8 cellular contexts compared by ENCODE assay signal in the genomic region with DNA sequence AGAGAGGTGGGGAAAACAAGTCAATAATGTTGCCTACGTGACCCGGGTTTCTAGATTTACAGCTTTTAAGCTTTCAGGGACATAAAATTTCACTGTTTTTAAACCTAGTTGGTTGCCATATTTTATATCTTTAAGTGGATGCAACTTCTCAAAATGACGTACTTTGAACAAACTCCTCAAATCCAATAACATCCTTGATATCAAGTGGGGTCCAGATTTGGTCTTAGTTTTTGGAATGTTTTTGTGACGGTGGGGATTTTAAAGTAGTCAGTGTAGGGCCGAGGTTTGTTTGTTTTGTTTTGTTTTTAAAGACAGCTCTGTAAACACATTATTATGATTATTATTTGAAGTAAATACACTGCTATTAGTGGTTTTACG. TPM values are rescaled to one million over a fixed set of nuclear protein-coding genes. Genes with fewer than 3 reads are reported as not detected.
DNase-seq lines count a peak whose midpoint lies in the region; ATAC-seq, FAIRE-seq and TF ChIP-seq lines count a peak whose summit lies in the region.

No MANE protein-coding gene starts in this region.

- H3K4me3 ChIP-seq in gastroesophageal sphincter: peak overlapping the region; percentile 56 to 69

- peaks cover 0 to 49% (median 0%) of the 10 kb centered on the region in 3 donors for H3K4me1 ChIP-seq in gastroesophageal sphincter

- H3K27ac Mint-ChIP-seq in T-helper 17 cell: peak overlapping the region; percentile 97
- peak overlapping the region; percentile 91 for H3K27ac Mint-ChIP-seq in stimulated activated naive B cell treated with anti-CD40 and anti-IgM and Interleukin-4, amounts not matched to agents 10 μg/mL and 1 μg/mL and 100 μg/mL, for 72 hours

- no peaks in the 10 kb centered on the region for H3K9me3 ChIP-seq in T-helper 17 cell (ENCODE audit: control insufficient read depth, low read length, poor library complexity, severe bottlenecking)
- no peaks in the 10 kb centered on the region for H3K9me3 ChIP-seq in gastroesophageal sphincter

- H3K27me3 Mint-ChIP-seq in T-helper 17 cell: no peaks in the 10 kb centered on the region
- H3K27me3 Mint-ChIP-seq in stimulated activated naive B cell treated with anti-CD40 and anti-IgM and Interleukin-4, amounts not matched to agents 10 μg/mL and 1 μg/mL and 100 μg/mL, for 72 hours: peaks cover 15 to 20% of the 10 kb centered on the region in 2 donors

- peak overlapping the region; percentile 100 for H3K4me3 Mint-ChIP-seq in T-helper 17 cell
- peak overlapping the region; percentile 83 to 93 for H3K4me3 Mint-ChIP-seq in stimulated activated naive B cell treated with anti-CD40 and anti-IgM and Interleukin-4, amounts not matched to agents 10 μg/mL and 1 μg/mL and 100 μg/mL, for 72 hours

- H3K27me3 ChIP-seq in gastroesophageal sphincter: no peaks in the 10 kb centered on the region

- peak overlapping the region; percentile 83 to 98 (median 96) for H3K27ac ChIP-seq in gastroesophageal sphincter

- no peak for TF ChIP-seq EP300 in gastroesophageal sphincter (IDR thresholded peaks at IDR 0.05)

- peak; percentile 55 for DNase-seq in NCI-H446 treated with DMSO at 0.1 percent for 48 hours (lab: John Stamatoyannopoulos, UW)
- no peak for DNase-seq in NCI-H446 (lab: John Stamatoyannopoulos, UW)
- no peak for DNase-seq in T-helper 17 cell
- no peak for DNase-seq in stimulated activated naive B cell treated with anti-CD40 and anti-IgM and Interleukin-4, amounts not matched to agents 10 μg/mL and 1 μg/mL and 100 μg/mL, for 72 hours
- no peak for DNase-seq in GM12891 (ENCODE audit: insufficient read length, low spot score)

- no peak for FAIRE-seq in GM12891 (lab: Jason Lieb, UNC)

- no peak for ATAC-seq in T-helper 17 cell
- ATAC-seq in gastroesophageal sphincter: no peak
- ATAC-seq in stimulated activated naive B cell treated with anti-CD40 and anti-IgM and Interleukin-4, amounts not matched to agents 10 μg/mL and 1 μg/mL and 100 μg/mL, for 72 hours (replicated peaks): no peak
- ATAC-seq in GM18870 (IDR thresholded peaks at IDR 0.05; ENCODE audit: unreplicated experiment): no peak
- ATAC-seq in HG02623 (IDR thresholded peaks at IDR 0.05; ENCODE audit: unreplicated experiment): no peak

- H3K36me3 ChIP-seq in gastroesophageal sphincter: no peaks in the 10 kb centered on the region

- TF ChIP-seq POLR2A in gastroesophageal sphincter (IDR thresholded peaks at IDR 0.05) (no peak), GM12891 (IDR thresholded peaks at IDR 0.05; ENCODE audit: low read depth, low read length) (no peak)

- H3K9me3 Mint-ChIP-seq in stimulated activated naive B cell treated with anti-CD40 and anti-IgM and Interleukin-4, amounts not matched to agents 10 μg/mL and 1 μg/mL and 100 μg/mL, for 72 hours: no peaks in the 10 kb centered on the region

- H3K36me3 Mint-ChIP-seq in T-helper 17 cell (ENCODE audit: low read depth): peaks cover 5% of the 10 kb centered on the region
- no peaks in the 10 kb centered on the region for H3K36me3 Mint-ChIP-seq in stimulated activated naive B cell treated with anti-CD40 and anti-IgM and Interleukin-4, amounts not matched to agents 10 μg/mL and 1 μg/mL and 100 μg/mL, for 72 hours

- H3K4me1 Mint-ChIP-seq in T-helper 17 cell: peaks cover 17% of the 10 kb centered on the region
- peaks cover 11 to 21% of the 10 kb centered on the region in 2 donors for H3K4me1 Mint-ChIP-seq in stimulated activated naive B cell treated with anti-CD40 and anti-IgM and Interleukin-4, amounts not matched to agents 10 μg/mL and 1 μg/mL and 100 μg/mL, for 72 hours

- TF ChIP-seq CTCF in gastroesophageal sphincter (IDR thresholded peaks at IDR 0.05): no peak

- 2 to 9% methylated on average over 6 of the region's 6 CpGs for WGBS in gastroesophageal sphincter (ENCODE audit: low coverage in 1 of 2), 2 donors

TF ChIP-seq in GM12891, 5 proteins besides CTCF, POLR2A, EP300 and RAD21:
- no peak for TF ChIP-seq TAF1 (IDR thresholded peaks at IDR 0.05; ENCODE audit: low read depth, low read length)
- TF ChIP-seq POLR2AphosphoS5 (IDR thresholded peaks at IDR 0.05; ENCODE audit: low read depth, low read length): no peak
- no peak for TF ChIP-seq SPI1 (IDR thresholded peaks at IDR 0.05; ENCODE audit: low read depth, low read length)
- no peak for TF ChIP-seq PAX5 (IDR thresholded peaks at IDR 0.05; ENCODE audit: insufficient read depth, low read length, severe bottlenecking)
- TF ChIP-seq POU2F2 (IDR thresholded peaks at IDR 0.05; ENCODE audit: low read depth, low read length): no peak

RNA-seq across cellular contexts. Expression of a gene that starts 0.5 kb away (rescaled TPM):
- total RNA-seq in T-helper 17 cell (1 to 10 TPM; 7.7 to 8.2 TPM), gastroesophageal sphincter (10 to 100 TPM; 21.1 to 52.1 (median 38.8) TPM)
- 27.9 TPM for polyA plus RNA-seq in GM12891 (2012; ENCODE audit: low read depth, missing spikeins)

RNA-seq across cellular contexts. Expression of a gene that starts 10.4 kb away (rescaled TPM):
- total RNA-seq in T-helper 17 cell: 10 to 100 TPM; 45.8 to 50.1 TPM
- 10 to 100 TPM; 60.4 to 89.0 (median 67.8) TPM for total RNA-seq in gastroesophageal sphincter
- 62.2 TPM for polyA plus RNA-seq in GM12891 (2012; ENCODE audit: low read depth, missing spikeins)
